In the genomic region with DNA sequence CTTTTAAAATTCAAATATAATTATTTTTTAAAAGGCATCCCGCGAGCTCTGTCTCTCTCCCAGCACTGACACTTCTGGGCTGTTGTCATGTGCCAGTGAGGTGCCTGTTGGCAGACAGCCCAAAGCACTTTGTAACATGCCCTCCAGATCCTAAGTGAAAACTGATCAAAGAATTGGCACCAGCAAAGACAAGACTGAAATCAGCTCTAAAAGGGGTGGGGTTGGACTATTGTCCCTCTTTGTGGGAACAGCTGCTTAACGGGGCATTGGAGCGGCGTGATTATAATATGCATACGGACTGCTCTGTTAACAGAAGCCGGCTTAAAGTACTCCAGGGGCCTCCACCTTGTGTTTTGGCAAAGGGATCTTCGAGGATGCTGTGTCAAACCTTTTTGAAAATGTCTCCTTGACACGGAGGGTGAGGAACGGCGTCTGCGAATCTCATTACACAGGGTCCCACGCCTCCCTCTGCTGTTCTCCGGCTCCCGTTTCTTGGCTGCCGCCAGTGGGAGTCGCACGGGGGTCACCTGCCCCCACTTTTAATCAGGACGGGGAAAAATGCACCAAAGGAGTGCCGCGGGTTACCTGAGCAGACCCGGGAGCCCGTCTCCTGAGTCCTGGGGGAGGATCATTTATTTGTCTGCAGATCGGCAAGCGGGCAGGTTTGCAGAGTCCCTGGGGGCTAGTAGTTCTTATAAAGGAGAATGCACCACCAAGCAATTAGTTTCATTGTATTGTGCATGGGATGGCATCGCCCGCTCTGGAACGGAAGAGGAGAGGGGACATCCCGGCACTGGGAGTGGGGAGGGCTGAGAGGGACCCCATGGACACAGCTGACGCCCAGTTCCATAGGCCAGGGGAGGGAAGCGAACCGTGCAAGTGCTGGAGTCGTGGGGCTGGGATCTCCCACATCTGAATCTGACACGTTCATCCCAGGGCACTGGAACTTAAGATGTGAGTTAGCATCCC, we compare ENCODE assay signal across 9 cellular contexts. TPM values are rescaled to one million over a fixed set of nuclear protein-coding genes. Genes with fewer than 3 reads are reported as not detected.
DNase-seq lines count a peak whose midpoint lies in the region; ATAC-seq and TF ChIP-seq lines count a peak whose summit lies in the region.
"Had no signal": no experiment of that assay in that cellular context is flagged by ENCODE, and none has a peak within 500 bp of the region (broad histone marks: within the 10 kb centered on the region; RNA-seq: fewer than 3 reads in every experiment).

No MANE protein-coding gene starts in this region.

- WGBS in upper lobe of left lung, 2 donors = 21 to 26% methylated on average over 13 to 34 of the region's 34 CpGs

- no peak overlapping the region for H3K9ac ChIP-seq in adipocyte (ENCODE audit: low read length)

- peak; percentile 61 for DNase-seq in NCI-H82 (lab: John Stamatoyannopoulos, UW)
- DNase-seq in NCI-H82 treated with DMSO at 0.1 percent for 48 hours (lab: John Stamatoyannopoulos, UW; ENCODE audit: unreplicated experiment) = no peak
- no peak for DNase-seq in adipocyte (ENCODE audit: low read depth)
- peak; percentile 70 for DNase-seq in left kidney (ENCODE audit: low read depth, low spot score)
- peak in 1 of 2 donors; percentile 35 for DNase-seq in upper lobe of left lung
- no peak for DNase-seq in NOMO-1 treated with DMSO at 0.1 percent for 48 hours (lab: John Stamatoyannopoulos, UW; ENCODE audit: unreplicated experiment)

- H3K9me3 ChIP-seq in adipocyte (ENCODE audit: control insufficient read depth, low read length) = no peaks in the 10 kb centered on the region
- H3K9me3 ChIP-seq in upper lobe of left lung = no peaks in the 10 kb centered on the region

- H3K36me3 ChIP-seq in adipocyte (ENCODE audit: control insufficient read depth, insufficient read depth, low read length, severe bottlenecking) (no peaks in the 10 kb centered on the region), upper lobe of left lung (no peaks in the 10 kb centered on the region)

- no peak for TF ChIP-seq EP300 in upper lobe of left lung (IDR thresholded peaks at IDR 0.05)

- TF ChIP-seq CTCF in upper lobe of left lung (IDR thresholded peaks at IDR 0.05) = no peak

- TF ChIP-seq POLR2A in upper lobe of left lung (IDR thresholded peaks at IDR 0.05) = no peak

- H3K4me3 ChIP-seq in adipocyte (ENCODE audit: low read length) = peak overlapping the region; percentile 56
- H3K4me3 ChIP-seq in upper lobe of left lung = peak overlapping the region in 3 of 4 donors; percentile 3 to 38 (median 29)

- peak in 1 of 2 donors; percentile 23 for ATAC-seq in upper lobe of left lung (ENCODE audit: low FRiP score in 2 of 2)
- ATAC-seq in GM18498 (IDR thresholded peaks at IDR 0.05; ENCODE audit: unreplicated experiment) = no peak
- ATAC-seq in GM19455 (IDR thresholded peaks at IDR 0.05; ENCODE audit: unreplicated experiment) = no peak
- ATAC-seq: activated naive CD4-positive, alpha-beta T cell treated with anti-CD3 and anti-CD28 coated beads, Interleukin-2, amount 50 U/mL, for 72 hours had no signal

- H3K27me3 ChIP-seq in adipocyte (replicated peaks; ENCODE audit: control insufficient read depth, insufficient read depth, low read length) (peaks cover 41% of the 10 kb centered on the region), upper lobe of left lung (no peaks in the 10 kb centered on the region)

- H3K4me1 ChIP-seq in adipocyte (ENCODE audit: control insufficient read depth, insufficient read depth, low read length) (peaks cover 7% of the 10 kb centered on the region), upper lobe of left lung (peaks cover 13 to 24% (median 22%) of the 10 kb centered on the region in 4 donors)

- H3K27ac ChIP-seq in upper lobe of left lung = no peak overlapping the region

RNA-seq across cellular contexts. Expression of gene SPRING1, which starts 44.3 kb away (rescaled TPM):
- 100 to 1,000 TPM in 5 of 6 donors, 10 to 100 TPM in 1; 86.8 to 134 (median 119) TPM for total RNA-seq in upper lobe of left lung

RNA-seq across cellular contexts. Expression of gene RNFT2, which starts 44.6 kb away (rescaled TPM):
- 1 to 10 TPM in 5 of 6 donors, under 1 TPM in 1; 0.91 to 4.8 (median 2.1) TPM for total RNA-seq in upper lobe of left lung

Comparison
In these comparisons a context has a peak if more than half of its experiments do, and no peak if none do; other contexts are left out.
1. DNase-seq: peak in NCI-H82 (single experiment) and left kidney (single experiment); none in NCI-H82 treated with DMSO at 0.1 percent for 48 hours (single experiment), adipocyte (single experiment) and NOMO-1 treated with DMSO at 0.1 percent for 48 hours (single experiment).